ENCODE assay signal across 1 cellular context in the genomic region with DNA sequence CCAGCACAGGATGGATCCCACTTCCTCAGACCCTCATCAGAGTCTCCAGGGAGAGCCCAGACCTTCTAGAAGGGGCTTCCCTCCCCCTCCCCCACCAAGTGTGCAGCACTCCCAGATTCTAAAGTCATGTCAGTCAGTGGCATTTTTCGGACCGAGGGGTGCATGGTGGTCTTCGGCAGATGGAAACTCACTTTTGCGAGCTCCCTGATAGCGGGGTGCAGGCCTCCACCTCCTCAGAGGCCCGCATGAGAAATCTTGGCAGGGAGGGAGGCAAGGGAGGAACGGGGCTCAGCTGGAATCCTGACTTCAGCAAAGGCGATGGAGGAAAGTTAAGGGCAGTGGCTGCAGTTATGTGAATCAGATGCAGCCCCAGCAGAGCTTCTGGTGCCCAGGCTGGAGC.
A peak's percentile ranks its signal among the peaks of the same experiment; 100 is the strongest.
TF ChIP-seq lines count a peak whose summit lies in the region.

No MANE protein-coding gene starts in this region.

TF ChIP-seq in K562, 482 proteins besides CTCF, POLR2A, EP300 and RAD21:
- TF ChIP-seq KDM1A (IDR thresholded peaks at IDR 0.05) (peak in 1 of 2 experiments; percentile 66; a peak in 1 of 4 replicates), TARDBP (IDR thresholded peaks at IDR 0.05) (no peak)
